Comparison of ENCODE assay signal across 8 cellular contexts in genomic region chr5:112707187-112708179, GRCh38. TPM values are rescaled to one million over a fixed set of nuclear protein-coding genes. Genes with fewer than 3 reads are reported as not detected.
A peak's percentile ranks its signal among the peaks of the same experiment; 100 is the strongest.
DNase-seq lines count a peak whose midpoint lies in the region; ATAC-seq and TF ChIP-seq lines count a peak whose summit lies in the region.

No MANE protein-coding gene starts in this region.

- peak overlapping the region; percentile 78 to 95 (median 89) for H3K4me2 ChIP-seq in BLaER1 treated with 17β-estradiol and CSF1 and Interleukin-3, amounts not matched to agents 10 nM and 100 nM

- DNase-seq in NCI-H524 treated with DMSO at 0.1 percent for 48 hours (lab: John Stamatoyannopoulos, UW) (peak; percentile 91), colonic mucosa (peak; percentile 99), kidney tubule cell (ENCODE audit: low spot score) (peak; percentile 99)
- peak; percentile 97 for DNase-seq in activated CD4-positive, alpha-beta T cell treated with anti-CD3 and anti-CD28 coated beads for 48 hours
- DNase-seq in stimulated activated CD4-positive, alpha-beta T cell treated with anti-CD3 and anti-CD28 coated beads, Interleukin-1b, Interleukin-23, amount 100 ng/mL, for 1 hour (ENCODE audit: low read depth in 2 of 2): peak; percentile 82 to 97

- peak overlapping the region; percentile 85 to 93 (median 90) for H3K9ac ChIP-seq in BLaER1 treated with 17β-estradiol and CSF1 and Interleukin-3, amounts not matched to agents 10 nM and 100 nM
- H3K9ac ChIP-seq in colonic mucosa (ENCODE audit: low read depth in 2 of 2, low read length in 2 of 2): peak overlapping the region; percentile 91 to 97

- TF ChIP-seq CTCF in colonic mucosa (IDR thresholded peaks at IDR 0.05): no peak

- peaks cover 0 to 19% (median 0%) of the 10 kb centered on the region in 11 experiments; a peak in 3 of 22 replicates for H4K20me1 ChIP-seq in BLaER1 treated with 17β-estradiol and CSF1 and Interleukin-3, amounts not matched to agents 10 nM and 100 nM

- no peaks in the 10 kb centered on the region for H3K27me3 ChIP-seq in BLaER1 treated with 17β-estradiol and CSF1 and Interleukin-3, amounts not matched to agents 10 nM and 100 nM
- H3K27me3 ChIP-seq in colonic mucosa: no peaks in the 10 kb centered on the region

- H3K27ac ChIP-seq in BLaER1 treated with 17β-estradiol and CSF1 and Interleukin-3, amounts not matched to agents 10 nM and 100 nM: peak overlapping the region; percentile 81 to 92 (median 88)
- H3K27ac ChIP-seq in colonic mucosa: peak overlapping the region; percentile 94

- intact Hi-C loops in colonic mucosa (cut with DNase I): loop anchor here (5.0 kb wide), 1 partner anchor 155 kb away; the partner anchor contains the start of gene SRP19

- ATAC-seq in GM19324 (IDR thresholded peaks at IDR 0.05; ENCODE audit: low FRiP score, unreplicated experiment) (peak; percentile 97), HG03460 (IDR thresholded peaks at IDR 0.05; ENCODE audit: unreplicated experiment) (peak; percentile 94)

- peak overlapping the region; percentile 86 to 98 (median 92) for H3K4me3 ChIP-seq in BLaER1 treated with 17β-estradiol and CSF1 and Interleukin-3, amounts not matched to agents 10 nM and 100 nM
- H3K4me3 ChIP-seq in colonic mucosa: peak overlapping the region; percentile 93

- H3K36me3 ChIP-seq in BLaER1 treated with 17β-estradiol and CSF1 and Interleukin-3, amounts not matched to agents 10 nM and 100 nM: peaks cover 0 to 22% (median 9%) of the 10 kb centered on the region in 11 experiments; a peak in 14 of 22 replicates
- H3K36me3 ChIP-seq in colonic mucosa: no peaks in the 10 kb centered on the region

- peaks cover 0 to 8% (median 3%) of the 10 kb centered on the region in 11 experiments; a peak in 8 of 22 replicates for H3K9me3 ChIP-seq in BLaER1 treated with 17β-estradiol and CSF1 and Interleukin-3, amounts not matched to agents 10 nM and 100 nM (replicated peaks in 1 of 11)
- no peaks in the 10 kb centered on the region for H3K9me3 ChIP-seq in colonic mucosa

- H3K4me1 ChIP-seq in BLaER1 treated with 17β-estradiol and CSF1 and Interleukin-3, amounts not matched to agents 10 nM and 100 nM: peaks cover 43 to 56% (median 48%) of the 10 kb centered on the region in 10 experiments
- peaks cover 11% of the 10 kb centered on the region for H3K4me1 ChIP-seq in colonic mucosa

RNA-seq across cellular contexts. Expression of gene APC, which starts 30.2 kb away (rescaled TPM):
- total RNA-seq in colonic mucosa: 10 to 100 TPM; 36.0 to 36.8 TPM

Comparison
In these comparisons a context has a peak if more than half of its experiments do, and no peak if none do; other contexts are left out.
1. Peak in every context shown above with its lines: DNase-seq, ATAC-seq, H3K4me3 ChIP-seq and H3K27ac ChIP-seq.